Comparison of ENCODE assay signal across 29 cellular contexts in the genomic region with DNA sequence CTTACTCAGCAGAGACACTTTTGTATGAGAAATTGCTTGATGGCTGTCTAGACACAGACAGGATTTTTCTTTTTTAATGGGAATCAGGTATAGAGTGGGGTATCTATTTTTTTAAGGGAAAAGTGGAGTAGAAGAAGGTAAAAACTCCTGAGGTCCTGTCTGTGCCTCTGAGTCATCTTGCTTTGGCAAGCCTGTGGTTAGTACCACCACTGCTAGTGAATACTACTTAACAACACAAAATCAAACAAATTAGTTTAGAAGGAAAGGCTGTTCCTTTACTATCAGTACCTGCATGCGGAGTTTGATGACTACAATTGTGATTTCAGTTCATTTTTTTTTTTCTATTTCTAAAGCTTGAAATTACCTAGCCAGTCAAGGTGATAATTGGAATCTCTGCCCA.
"Had no signal": no experiment of that assay in that cellular context is flagged by ENCODE, and none has a peak within 500 bp of the region (broad histone marks: within the 10 kb centered on the region; RNA-seq: fewer than 3 reads in every experiment).

No MANE protein-coding gene starts in this region.

- DNase-seq: Karpas-422, KBM-7, NCI-H1048, NCI-H1092 treated with DMSO at 0.1 percent for 48 hours, NCI-H1105 treated with DMSO at 0.1 percent for 48 hours, NCI-H1436, NCI-H146, NCI-H1694, NCI-H187, NCI-H1930, NCI-H2029 treated with DMSO at 0.1 percent for 48 hours, NCI-H2081 treated with DMSO at 0.1 percent for 48 hours, NCI-H2107, NCI-H2171, NCI-H226, NCI-H446 treated with DMSO at 0.1 percent for 48 hours, NCI-H510A, NCI-H526, NCI-H69, NCI-H748 treated with DMSO at 0.1 percent for 48 hours, Peyer's patch, Right ventricle myocardium superior, RPMI8226, SHP77 treated with DMSO at 0.1 percent for 48 hours, SK-N-SH, SW 1271, T-helper 1 cell had no signal

- H3K36me3 ChIP-seq: Peyer's patch, SJSA1 had no signal

- H3K27me3 ChIP-seq: Peyer's patch, SJSA1 had no signal

- H3K4me2 ChIP-seq: KMS-11, SK-N-SH had no signal

- H3K9me3 ChIP-seq: Peyer's patch, SJSA1, SK-N-SH had no signal

- H3K9ac ChIP-seq: KMS-11, SK-N-SH had no signal

- H3K4me3 ChIP-seq: Peyer's patch, SJSA1 had no signal

- H3K9me2 ChIP-seq: SK-N-SH had no signal

- H3K4me1 ChIP-seq: Peyer's patch, SJSA1 had no signal

- H3K27ac ChIP-seq: KMS-11, Peyer's patch, SJSA1 had no signal
